In genomic region chr21:45226540-45227326, GRCh38 we compare ENCODE assay signal across 12 cellular contexts.
A peak's percentile ranks its signal among the peaks of the same experiment; 100 is the strongest.
DNase-seq lines count a peak whose midpoint lies in the region; ATAC-seq and TF ChIP-seq lines count a peak whose summit lies in the region.
"Had no signal": no experiment of that assay in that cellular context is flagged by ENCODE, and none has a peak within 500 bp of the region (broad histone marks: within the 10 kb centered on the region; RNA-seq: fewer than 3 reads in every experiment).

No MANE protein-coding gene starts in this region.

- TF ChIP-seq CTCF in DND-41 (IDR thresholded peaks at IDR 0.05; ENCODE audit: borderline replicate concordance, extremely low read depth, low read length, poor library complexity, severe bottlenecking) (no peak), thyroid gland (IDR thresholded peaks at IDR 0.05) (no peak), gastrocnemius medialis (IDR thresholded peaks at IDR 0.05 in 4 of 5, conservative IDR thresholded peaks at IDR 0.05 in 1 of 5) (no peak)

- intact Hi-C loops in thyroid gland (cut with DNase I) (no loop called here), gastrocnemius medialis (cut with DNase I; ENCODE audit: low total_unique reads) (no loop called here)

- peaks cover 20% of the 10 kb centered on the region for H3K36me3 Mint-ChIP-seq in T-helper 2 cell treated with Interferon-gamma antibody and Interleukin-4, amounts not matched to agents 5 μg/mL and 100 μg/mL, for 36 hours (ENCODE audit: low read depth)
- H3K36me3 Mint-ChIP-seq: activated naive CD4-positive, alpha-beta T cell treated with anti-CD3 and anti-CD28 coated beads, Interleukin-2, amount 50 U/mL, for 24 hours had no signal

- peak overlapping the region; percentile 66 for H3K27ac Mint-ChIP-seq in T-helper 2 cell treated with Interferon-gamma antibody and Interleukin-4, amounts not matched to agents 5 μg/mL and 100 μg/mL, for 36 hours

- in situ Hi-C loops in ACHN (cut with HindIII; ENCODE audit: low pct_ligation_motif_present, low pct_unique_long_range_greater_than_20kb, low sequenced_read_pairs) (no loop called here), gastrocnemius medialis (cut with MboI; ENCODE audit: low sequenced_read_pairs in 4 of 4) (no loop called here)

- H3K9me3 ChIP-seq in DND-41 (ENCODE audit: insufficient read depth, low read length, severe bottlenecking) (no peaks in the 10 kb centered on the region), thyroid gland (no peaks in the 10 kb centered on the region), gastrocnemius medialis (no peaks in the 10 kb centered on the region)
- H3K9me3 ChIP-seq: HAP-1, spleen had no signal

- H3K36me3 ChIP-seq in DND-41 (ENCODE audit: insufficient read depth, low read length) (peaks cover 9% of the 10 kb centered on the region; the same call in 1 of the 2 replicates), thyroid gland (no peaks in the 10 kb centered on the region), gastrocnemius medialis (peaks cover 0 to 13% of the 10 kb centered on the region in 2 donors)
- H3K36me3 ChIP-seq: HAP-1 had no signal

- H3K27me3 ChIP-seq in DND-41 (ENCODE audit: insufficient read depth, low read length, poor library complexity) (no peaks in the 10 kb centered on the region), thyroid gland (peaks cover 4% of the 10 kb centered on the region), gastrocnemius medialis (peaks cover 7 to 9% (median 8%) of the 10 kb centered on the region in 3 donors)

- H3K4me3 Mint-ChIP-seq in T-helper 2 cell treated with Interferon-gamma antibody and Interleukin-4, amounts not matched to agents 5 μg/mL and 100 μg/mL, for 36 hours = no peak overlapping the region
- H3K4me3 Mint-ChIP-seq: activated naive CD4-positive, alpha-beta T cell treated with anti-CD3 and anti-CD28 coated beads, Interleukin-2, amount 50 U/mL, for 24 hours had no signal

- no peaks in the 10 kb centered on the region for H3K9me3 Mint-ChIP-seq in T-helper 2 cell treated with Interferon-gamma antibody and Interleukin-4, amounts not matched to agents 5 μg/mL and 100 μg/mL, for 36 hours
- H3K9me3 Mint-ChIP-seq: activated naive CD4-positive, alpha-beta T cell treated with anti-CD3 and anti-CD28 coated beads, Interleukin-2, amount 50 U/mL, for 24 hours had no signal

- H2AFZ ChIP-seq in DND-41 (ENCODE audit: low read depth, low read length) = no peak overlapping the region

- H3K4me3 ChIP-seq in DND-41 (ENCODE audit: low read depth in 1 of 2, low read length in 2 of 2) (no peak overlapping the region), thyroid gland (replicated peaks in 1 of 3) (no peak overlapping the region), gastrocnemius medialis (no peak overlapping the region)
- H3K4me3 ChIP-seq: HAP-1, spleen had no signal

- H3K4me1 ChIP-seq in DND-41 (ENCODE audit: insufficient read depth, low read length) (no peaks in the 10 kb centered on the region), thyroid gland (no peaks in the 10 kb centered on the region), gastrocnemius medialis (no peaks in the 10 kb centered on the region)
- H3K4me1 ChIP-seq: HAP-1 had no signal

- ATAC-seq in DND-41 (ENCODE audit: insufficient read depth, low read depth) = peak; percentile 34; the same call in 2 of the 3 replicates
- no peak for ATAC-seq in gastrocnemius medialis

- peaks cover 36% of the 10 kb centered on the region for H3K4me1 Mint-ChIP-seq in T-helper 2 cell treated with Interferon-gamma antibody and Interleukin-4, amounts not matched to agents 5 μg/mL and 100 μg/mL, for 36 hours (ENCODE audit: low read depth)

- DNase-seq in ACHN = peak; percentile 26
- DNase-seq in DND-41 = no peak
- DNase-seq in T-helper 2 cell treated with Interferon-gamma antibody and Interleukin-4, amounts not matched to agents 5 μg/mL and 100 μg/mL, for 36 hours (ENCODE audit: low spot score) = peak; percentile 15
- peak; percentile 12 for DNase-seq in effector CD4-positive, alpha-beta T cell
- no peak for DNase-seq in HuH-7 (ENCODE audit: low spot score)
- no peak for DNase-seq in thyroid gland
- no peak for DNase-seq in NCI-H2196 (lab: John Stamatoyannopoulos, UW; ENCODE audit: unreplicated experiment)
- DNase-seq in gastrocnemius medialis = no peak
- DNase-seq: left cardiac atrium, spleen had no signal

- no peaks in the 10 kb centered on the region for H3K79me2 ChIP-seq in DND-41 (ENCODE audit: insufficient read depth, low read length)

- TF ChIP-seq POLR2A in thyroid gland (IDR thresholded peaks at IDR 0.05) (no peak), gastrocnemius medialis (IDR thresholded peaks at IDR 0.05) (no peak)

- H3K27ac ChIP-seq in DND-41 (ENCODE audit: low read length) = no peak overlapping the region
- no peak overlapping the region for H3K27ac ChIP-seq in thyroid gland
- H3K27ac ChIP-seq in gastrocnemius medialis = no peak overlapping the region

- H3K4me2 ChIP-seq in DND-41 (ENCODE audit: insufficient read depth, low read length) = no peak overlapping the region

- H4K20me1 ChIP-seq in DND-41 (ENCODE audit: insufficient read depth, low read length) = no peaks in the 10 kb centered on the region

- peaks cover under 1% of the 10 kb centered on the region for H3K27me3 Mint-ChIP-seq in T-helper 2 cell treated with Interferon-gamma antibody and Interleukin-4, amounts not matched to agents 5 μg/mL and 100 μg/mL, for 36 hours (ENCODE audit: low read depth)
- H3K27me3 Mint-ChIP-seq: activated naive CD4-positive, alpha-beta T cell treated with anti-CD3 and anti-CD28 coated beads, Interleukin-2, amount 50 U/mL, for 24 hours had no signal

- 55 to 57% methylated on average over 15 of the region's 15 CpGs for WGBS in thyroid gland, 2 donors

- H3K9ac ChIP-seq in DND-41 (ENCODE audit: low read depth, low read length) = no peak overlapping the region

Comparison
In these comparisons a context has a peak if more than half of its experiments do, and no peak if none do; other contexts are left out.
1. DNase-seq: peak in ACHN (single experiment), T-helper 2 cell treated with Interferon-gamma antibody and Interleukin-4, amounts not matched to agents 5 μg/mL and 100 μg/mL, for 36 hours (single experiment) and effector CD4-positive, alpha-beta T cell (single experiment); none in DND-41 (single experiment), HuH-7 (single experiment), thyroid gland (0 of 2), NCI-H2196 (single experiment) and gastrocnemius medialis (0 of 2).